In the genomic region with DNA sequence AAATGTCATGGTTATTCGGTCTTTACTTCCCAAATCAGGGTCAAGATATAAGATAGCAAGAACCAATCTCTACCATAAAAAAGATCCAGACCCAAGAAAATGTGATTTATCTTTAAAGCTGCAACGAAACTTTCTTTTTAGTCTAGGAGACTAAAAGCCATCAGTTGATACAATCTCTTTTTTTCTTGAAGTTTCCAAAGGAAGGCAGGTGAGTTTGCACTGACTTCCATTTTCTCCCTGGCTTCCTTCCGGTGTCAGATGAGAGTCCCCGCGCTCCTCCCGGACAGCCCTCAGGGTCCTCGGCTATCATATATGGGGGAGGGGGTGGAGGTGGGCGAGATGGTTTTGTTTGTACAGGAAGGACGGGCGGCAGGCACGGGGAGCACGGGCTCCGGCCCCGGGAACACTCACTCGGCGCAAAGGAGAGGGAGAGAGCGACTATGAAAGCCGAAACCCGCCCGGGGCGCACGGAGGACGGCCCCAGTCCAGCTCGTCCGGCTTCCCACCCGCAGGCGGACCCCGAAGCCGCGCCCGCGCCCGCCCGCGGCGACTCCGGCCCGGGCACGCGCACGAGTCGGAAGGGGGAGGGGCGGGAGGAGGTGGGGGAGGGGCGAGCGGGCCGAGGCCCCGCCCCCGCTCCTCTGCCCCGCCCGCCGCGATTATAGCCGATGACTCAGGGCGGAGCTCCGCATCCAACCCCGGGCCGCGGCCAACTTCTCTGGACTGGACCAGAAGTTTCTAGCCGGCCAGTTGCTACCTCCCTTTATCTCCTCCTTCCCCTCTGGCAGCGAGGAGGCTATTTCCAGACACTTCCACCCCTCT, we compare ENCODE assay signal across 8 cellular contexts. TPM values are rescaled to one million over a fixed set of nuclear protein-coding genes. Genes with fewer than 3 reads are reported as not detected.
DNase-seq lines count a peak whose midpoint lies in the region; ATAC-seq, FAIRE-seq and TF ChIP-seq lines count a peak whose summit lies in the region.

Gene BAG3, plus strand, starts transcription at position 689 of the 822 bp plus-strand sequence. CDS start 296 bp downstream, outside the sequence.

- FAIRE-seq in GM19239 (lab: Jason Lieb, UNC), result peak; percentile 64

- peaks cover 18% of the 10 kb centered on the region for H3K4me1 ChIP-seq in mucosa of descending colon (ENCODE audit: low read depth)

- H3K27ac ChIP-seq in epithelial cell of prostate, result peak within 1 kb of the TSS; percentile 93

- no peaks in the 10 kb centered on the region for H3K36me3 ChIP-seq in mucosa of descending colon (ENCODE audit: low read depth)

- peak; percentile 16 to 94 (median 87) for DNase-seq in C1 segment of cervical spinal cord (lab: John Stamatoyannopoulos, UW)
- DNase-seq in GM19239 (ENCODE audit: insufficient read length, low spot score), result peak; percentile 86
- DNase-seq in OCI-M2 (lab: John Stamatoyannopoulos, UW; ENCODE audit: unreplicated experiment), result peak; percentile 29
- peak; percentile 78 for DNase-seq in activated T-cell treated with anti-CD3 and anti-CD28 coated beads for 48 hours (ENCODE audit: low read depth)
- DNase-seq in epithelial cell of prostate (ENCODE audit: low read depth, low spot score), result peak; percentile 41
- peak; percentile 93 to 94 (median 93) for DNase-seq in mucosa of descending colon
- peak; percentile 67 for DNase-seq in stimulated activated CD8-positive, alpha-beta memory T cell treated with anti-CD3 and anti-CD28 coated beads, Interleukin-4, amount 100 ng/mL, for 1 hour (ENCODE audit: low read depth in 2 of 2, low spot score in 1 of 2)

- peak; percentile 55 for ATAC-seq in HG03457 (IDR thresholded peaks at IDR 0.05; ENCODE audit: unreplicated experiment)
- peak; percentile 96 for ATAC-seq in mucosa of descending colon

- H3K4me3 ChIP-seq in mucosa of descending colon, result peak within 1 kb of the TSS; percentile 67

- TF ChIP-seq CTCF in mucosa of descending colon (IDR thresholded peaks at IDR 0.05), result no peak

- intact Hi-C loops in mucosa of descending colon (cut with DNase I, micrococcal nuclease), result no loop called here

- no peaks in the 10 kb centered on the region for H3K9me3 ChIP-seq in mucosa of descending colon

RNA-seq across cellular contexts. Expression of gene BAG3, which starts in this region (rescaled TPM):
- total RNA-seq in mucosa of descending colon, result 10 to 100 TPM; 15.4 to 55.9 (median 26.3) TPM

Comparison
In these comparisons a context has a peak if more than half of its experiments do, and no peak if none do; other contexts are left out.
1. Peak in every context shown above with its lines: DNase-seq, ATAC-seq, H3K4me3 ChIP-seq and H3K27ac ChIP-seq.
2. DNase-seq: peak in every context shown above with its lines; median percentile 93 in mucosa of descending colon; 87 in C1 segment of cervical spinal cord; 86 in GM19239; 78 in activated T-cell treated with anti-CD3 and anti-CD28 coated beads for 48 hours; 67 in stimulated activated CD8-positive, alpha-beta memory T cell treated with anti-CD3 and anti-CD28 coated beads, Interleukin-4, amount 100 ng/mL, for 1 hour; 41 in epithelial cell of prostate; 29 in OCI-M2.